Comparison of ENCODE assay signal across 8 cellular contexts in genomic region chr16:75026227-75026891, GRCh38. TPM values are rescaled to one million over a fixed set of nuclear protein-coding genes. Genes with fewer than 3 reads are reported as not detected.
A peak's percentile ranks its signal among the peaks of the same experiment; 100 is the strongest.
DNase-seq lines count a peak whose midpoint lies in the region; ATAC-seq, FAIRE-seq and TF ChIP-seq lines count a peak whose summit lies in the region.
"Not testable (repeated sequence)": the region's sequence is repeated elsewhere in the genome, so short reads cannot be mapped to it uniquely, and the experiment has no call there.

No MANE protein-coding gene starts in this region.

- not testable (repeated sequence) for TF ChIP-seq EP300 in K562 (IDR thresholded peaks at IDR 0.05; ENCODE audit: low read length)

- not testable (repeated sequence) for H3K36me3 ChIP-seq in K562 (ENCODE audit: control insufficient read depth, insufficient read depth, low read length); esophagus (ENCODE audit: control insufficient read depth in 2 of 2, insufficient read depth in 2 of 2, low read length in 1 of 2); left ventricle myocardium inferior; aorta (ENCODE audit: control insufficient read depth in 1 of 2, insufficient read depth in 2 of 2, low read length in 1 of 2)

- not testable (repeated sequence) for TF ChIP-seq POLR2A in K562 (conservative IDR thresholded peaks at IDR 0.05)

- intact Hi-C loops in K562 (cut with micrococcal nuclease); left ventricle myocardium inferior (cut with micrococcal nuclease); aorta (cut with DNase I): not testable (repeated sequence)

- DNase-seq in EL (peak; percentile 85), NCI-H226 (peak; percentile 85), K562 (ENCODE audit: extremely low read depth in 1 of 4, low spot score in 3 of 4) (peak in 1 of 4 experiments; percentile 45), skeletal muscle cell (ENCODE audit: low read depth) (peak; percentile 91), aorta (peak in 1 of 2 donors; percentile 53)
- not testable (repeated sequence) for DNase-seq in left ventricle myocardium inferior; mesothelial cell of epicardium (ENCODE audit: low spot score in 2 of 2, unreplicated experiment in 2 of 2)

- not testable (repeated sequence) for H3K4me3 ChIP-seq in K562; esophagus (ENCODE audit: low read depth in 1 of 2, low read length in 2 of 2); left ventricle myocardium inferior; skeletal muscle cell (ENCODE audit: low read depth, low read length); aorta (ENCODE audit: low read length in 2 of 2)

- not testable (repeated sequence) for H3K27me3 Mint-ChIP-seq in mesothelial cell of epicardium (ENCODE audit: low read depth)

- H2AFZ ChIP-seq in K562 (ENCODE audit: low read depth, low read length) = 0 out of 2 replicates have a peak overlapping the region, but pooled peaks have one; percentile 48

- TF ChIP-seq CTCF in K562 (IDR thresholded peaks at IDR 0.05 in 2 of 3, conservative IDR thresholded peaks at IDR 0.05 in 1 of 3; ENCODE audit: insufficient read depth in 2 of 3, low read depth in 1 of 3, low read length in 3 of 3); left ventricle myocardium inferior (IDR thresholded peaks at IDR 0.05; ENCODE audit: borderline replicate concordance); mesothelial cell of epicardium (IDR thresholded peaks at IDR 0.05; ENCODE audit: unreplicated experiment): not testable (repeated sequence)

- POLR2A ChIA-PET in K562 (lab: Yijun Ruan, JAX) = interaction anchor here (0.6 to 2.1 kb wide), 6 partner anchors 12 to 137 kb away, joined by 3 to 6 read pairs (median 4); no protein-coding TSS in a partner anchor

- peaks cover 9 to 45% of the 10 kb centered on the region in 2 experiments; a peak in 4 of 5 replicates for H3K4me1 ChIP-seq in K562 (replicated peaks in 1 of 2; ENCODE audit: control insufficient read depth in 2 of 2, insufficient read depth in 2 of 2, low read length in 2 of 2)
- not testable (repeated sequence) for H3K4me1 ChIP-seq in esophagus (ENCODE audit: control insufficient read depth in 2 of 2, insufficient read depth in 2 of 2, low read length in 1 of 2)
- peaks cover 54% of the 10 kb centered on the region for H3K4me1 ChIP-seq in left ventricle myocardium inferior
- H3K4me1 ChIP-seq in aorta (ENCODE audit: control insufficient read depth in 1 of 2, insufficient read depth in 2 of 2, low read length in 2 of 2) = peaks cover 4 to 10% of the 10 kb centered on the region in 2 donors

- H3K27me3 ChIP-seq in K562 (ENCODE audit: control insufficient read depth in 2 of 2, insufficient read depth in 2 of 2, low read length in 2 of 2); esophagus (ENCODE audit: control insufficient read depth in 1 of 2, insufficient read depth in 2 of 2, low read length in 2 of 2); left ventricle myocardium inferior (ENCODE audit: low read depth); aorta (ENCODE audit: control insufficient read depth in 1 of 2, insufficient read depth in 2 of 2, low read length in 1 of 2): not testable (repeated sequence)

- not testable (repeated sequence) for H3K9me3 ChIP-seq in K562 (replicated peaks; ENCODE audit: control insufficient read depth, insufficient read depth, low read depth, low read length); esophagus (ENCODE audit: control insufficient read depth in 2 of 2, insufficient read depth in 1 of 2, low read depth in 1 of 2, low read length in 1 of 2); aorta (ENCODE audit: control insufficient read depth, low read length)
- H3K9me3 ChIP-seq in left ventricle myocardium inferior (replicated peaks) = peaks cover 11% of the 10 kb centered on the region

- 65% methylated on average over 10 of the region's 10 CpGs for WGBS in K562 (ENCODE audit: insufficient coverage, low coverage, missing lambda C conversion rate)
- WGBS in esophagus, 2 donors = 68 to 70% methylated on average over 10 of the region's 10 CpGs
- WGBS in aorta, 2 donors = 37 to 44% methylated on average over 10 of the region's 10 CpGs

- FAIRE-seq in K562 (lab: Jason Lieb, UNC) = peak; percentile 86

- H3K4me2 ChIP-seq in K562 (ENCODE audit: insufficient read depth, low read length) = peak overlapping the region; percentile 50

- peak; percentile 56 for ATAC-seq in K562
- ATAC-seq in aorta (ENCODE audit: low FRiP score) = peak; percentile 94

- H3K4me3 Mint-ChIP-seq in mesothelial cell of epicardium = not testable (repeated sequence)

- CTCF ChIA-PET in K562 (lab: Yijun Ruan, JAX; ENCODE audit: low intra/inter-chr PET ratio) = not testable (repeated sequence)

- H3K9ac ChIP-seq in K562 (ENCODE audit: insufficient read depth in 1 of 2, low read depth in 2 of 2, low read length in 2 of 2) = peak overlapping the region in 1 of 2 experiments; percentile 36; a peak in 2 of 4 replicates

- not testable (repeated sequence) for TF ChIP-seq RAD21 in K562 (CRISPR knock-in tag; conservative IDR thresholded peaks at IDR 0.05 in 1 of 2, IDR thresholded peaks at IDR 0.05 in 1 of 2)

- H3K27ac Mint-ChIP-seq in mesothelial cell of epicardium = peak overlapping the region; percentile 72

- in situ Hi-C loops in K562 (cut with MboI) = not testable (repeated sequence)

- H3K36me3 Mint-ChIP-seq in mesothelial cell of epicardium = peaks cover 19% of the 10 kb centered on the region

- H3K4me1 Mint-ChIP-seq in mesothelial cell of epicardium = peaks cover 20% of the 10 kb centered on the region

- H3K9me3 Mint-ChIP-seq in mesothelial cell of epicardium = peaks cover 14% of the 10 kb centered on the region

- H3K9me1 ChIP-seq in K562 (ENCODE audit: control insufficient read depth, insufficient read depth, low read length) = not testable (repeated sequence)

- peak overlapping the region; percentile 70 for H3K27ac ChIP-seq in K562 (ENCODE audit: extremely low read depth, low read depth, low read length)
- peak overlapping the region; percentile 20 to 54 for H3K27ac ChIP-seq in esophagus (ENCODE audit: low read depth in 2 of 2, low read length in 1 of 2)
- H3K27ac ChIP-seq in left ventricle myocardium inferior (replicated peaks) = peak overlapping the region; percentile 72
- peak overlapping the region in 1 of 2 donors; percentile 80 for H3K27ac ChIP-seq in aorta (ENCODE audit: low read depth in 1 of 2, low read length in 2 of 2)

- BruUV-seq in K562 (replicated peaks; lab: Mats Ljungman, UMichigan) = not testable (repeated sequence)

- H4K20me1 ChIP-seq in K562 (replicated peaks; ENCODE audit: control insufficient read depth, insufficient read depth, low read length) = not testable (repeated sequence)

- H3K79me2 ChIP-seq in K562 (ENCODE audit: control insufficient read depth, insufficient read depth, low read length) = peaks cover 81% of the 10 kb centered on the region

RNA-seq across cellular contexts. Expression of gene ZNRF1, which starts 27.5 kb away (rescaled TPM):
- total RNA-seq in K562 (2011; cell fraction: chromatin; rRNA removed; ENCODE audit: low replicate concordance) = 26.9 and 43.7 TPM in 2 replicates
- total RNA-seq in K562 (2011; cell fraction: nucleolus; rRNA removed) = 26.5 and 31.6 TPM in 2 replicates
- total RNA-seq in K562 (2011; cell fraction: nucleoplasm; rRNA removed) = 33.2 and 34.4 TPM in 2 replicates
- 30.4 and 32.4 TPM in 2 replicates for total RNA-seq in K562 (2014; rRNA removed)
- total RNA-seq in K562 (2014; rRNA removed; fragmentation: Illumina TruSeq; extraction: Trizol) = 10.6 and 15.5 TPM in 2 replicates
- total RNA-seq in K562 (2015; rRNA removed; fragmentation: Illumina TruSeq; extraction: Trizol) = 17.2 and 18.8 TPM in 2 replicates
- 35.3 and 37.7 TPM in 2 replicates for total RNA-seq in K562 (2021)
- polyA plus RNA-seq in K562 (2011; rRNA removed) = 19.1 and 25.1 TPM in 2 replicates
- polyA plus RNA-seq in K562 (2011; cell fraction: cytosol; rRNA removed) = 16.8 and 30.1 TPM in 2 replicates
- 43.0 and 43.6 TPM in 2 replicates for polyA plus RNA-seq in K562 (2011; cell fraction: nucleus; rRNA removed)
- 24.0 and 31.0 TPM in 2 replicates for polyA plus RNA-seq in K562 (2012)
- 20.1 and 21.0 TPM in 2 replicates for polyA plus RNA-seq in K562 (2014; fragmentation: Illumina TruSeq; extraction: Trizol)
- 10 to 100 TPM in 1 of 2 experiments, 1 to 10 TPM in 1; 9.5 to 20.0 TPM for polyA plus RNA-seq in K562 (2014; fragmentation: Nextera tagmentation; extraction: Ambion mirVana)
- polyA plus RNA-seq in K562 (2014; rRNA removed) = 21.8 and 23.9 TPM in 2 replicates
- 17.3 and 24.2 TPM in 2 replicates for polyA minus RNA-seq in K562 (2011; rRNA and poly(A)+ RNA removed)
- polyA minus RNA-seq in K562 (2011; cell fraction: cytosol; rRNA and poly(A)+ RNA removed) = 20.2 and 22.4 TPM in 2 replicates
- 21.8 and 24.4 TPM in 2 replicates for polyA minus RNA-seq in K562 (2011; cell fraction: nucleus; rRNA and poly(A)+ RNA removed)
- polyA plus RNA-seq in esophagus = 10 to 100 TPM; 36.2 to 39.5 TPM
- total RNA-seq in left ventricle myocardium inferior = 22.3 TPM
- 52.9 to 55.0 TPM (median 53.1 TPM) in 3 replicates for total RNA-seq in mesothelial cell of epicardium
- total RNA-seq in aorta = 10 to 100 TPM; 20.8 to 26.3 TPM
- polyA plus RNA-seq in aorta = 1 to 10 TPM; 4.6 to 7.4 TPM

RNA-seq across cellular contexts. Expression of gene WDR59, which starts 41.4 kb away (rescaled TPM):
- 271 and 313 TPM in 2 replicates for total RNA-seq in K562 (2011; cell fraction: chromatin; rRNA removed; ENCODE audit: low replicate concordance)
- total RNA-seq in K562 (2011; cell fraction: nucleolus; rRNA removed) = 146 and 158 TPM in 2 replicates
- 157 and 158 TPM in 2 replicates for total RNA-seq in K562 (2011; cell fraction: nucleoplasm; rRNA removed)
- total RNA-seq in K562 (2014; rRNA removed) = 19.6 and 35.1 TPM in 2 replicates
- 32.2 and 34.7 TPM in 2 replicates for total RNA-seq in K562 (2014; rRNA removed; fragmentation: Illumina TruSeq; extraction: Trizol)
- total RNA-seq in K562 (2015; rRNA removed; fragmentation: Illumina TruSeq; extraction: Trizol) = 20.0 and 28.0 TPM in 2 replicates
- total RNA-seq in K562 (2021) = 81.3 and 94.3 TPM in 2 replicates
- polyA plus RNA-seq in K562 (2011; rRNA removed) = 119 and 126 TPM in 2 replicates
- 89.5 and 105 TPM in 2 replicates for polyA plus RNA-seq in K562 (2011; cell fraction: cytosol; rRNA removed)
- polyA plus RNA-seq in K562 (2011; cell fraction: nucleus; rRNA removed) = 307 and 327 TPM in 2 replicates
- polyA plus RNA-seq in K562 (2012) = 42.5 and 56.4 TPM in 2 replicates
- 47.6 and 59.0 TPM in 2 replicates for polyA plus RNA-seq in K562 (2014; fragmentation: Illumina TruSeq; extraction: Trizol)
- 10 to 100 TPM; 12.7 to 16.2 TPM for polyA plus RNA-seq in K562 (2014; fragmentation: Nextera tagmentation; extraction: Ambion mirVana)
- polyA plus RNA-seq in K562 (2014; rRNA removed) = 52.2 and 57.4 TPM in 2 replicates
- 114 and 147 TPM in 2 replicates for polyA minus RNA-seq in K562 (2011; rRNA and poly(A)+ RNA removed)
- polyA minus RNA-seq in K562 (2011; cell fraction: cytosol; rRNA and poly(A)+ RNA removed) = 38.2 and 42.9 TPM in 2 replicates
- 63.0 and 94.5 TPM in 2 replicates for polyA minus RNA-seq in K562 (2011; cell fraction: nucleus; rRNA and poly(A)+ RNA removed)
- 10 to 100 TPM; 16.1 to 27.6 TPM for polyA plus RNA-seq in esophagus
- total RNA-seq in left ventricle myocardium inferior = 52.5 TPM
- total RNA-seq in mesothelial cell of epicardium = 115 to 134 TPM (median 127 TPM) in 3 replicates
- total RNA-seq in aorta = 10 to 100 TPM; 62.6 to 78.1 TPM
- 10 to 100 TPM; 12.8 to 34.1 TPM for polyA plus RNA-seq in aorta
